In genomic region chr6:112010328-112010727, GRCh38 we compare ENCODE assay signal across 15 cellular contexts. TPM values are rescaled to one million over a fixed set of nuclear protein-coding genes. Genes with fewer than 3 reads are reported as not detected.
DNase-seq lines count a peak whose midpoint lies in the region; ATAC-seq and TF ChIP-seq lines count a peak whose summit lies in the region.
"Had no signal": no experiment of that assay in that cellular context is flagged by ENCODE, and none has a peak within 500 bp of the region (broad histone marks: within the 10 kb centered on the region; RNA-seq: fewer than 3 reads in every experiment).

No MANE protein-coding gene starts in this region.

- no peak overlapping the region for H3K4me3 ChIP-seq in CD8-positive, alpha-beta T cell (ENCODE audit: low read depth, low read length)
- H3K4me3 ChIP-seq in HCT116 (replicated peaks in 1 of 2; ENCODE audit: low read depth in 1 of 2, low read length in 2 of 2) = no peak overlapping the region
- H3K4me3 ChIP-seq: lung had no signal

- no peaks in the 10 kb centered on the region for H3K36me3 ChIP-seq in CD8-positive, alpha-beta T cell (ENCODE audit: insufficient read depth, low read length)
- H3K36me3 ChIP-seq in HCT116 (ENCODE audit: control insufficient read depth in 1 of 2, insufficient read depth in 2 of 2, low read length in 2 of 2) = no peaks in the 10 kb centered on the region

- RAD21 ChIA-PET in HCT116 (lab: Charles Lee; ENCODE audit: low non-redundant PET in 1 of 2, low total read pairs in 2 of 2, uncharacterized antibody in 2 of 2, unreplicated experiment in 2 of 2) = no interaction called here

- no peak for TF ChIP-seq POLR2A in HCT116 (IDR thresholded peaks at IDR 0.05; ENCODE audit: borderline replicate concordance, extremely low read depth, insufficient read depth, insufficient read length)

- H3K9me2 ChIP-seq in HCT116 (ENCODE audit: insufficient read depth) = no peaks in the 10 kb centered on the region

- H3K27ac Mint-ChIP-seq in CD8-positive, alpha-beta T cell = no peak overlapping the region
- no peak overlapping the region for H3K27ac Mint-ChIP-seq in activated T-helper 17 cell treated with anti-CD3 and anti-CD28 coated beads, Interleukin-2, amount 50 U/mL, for 72 hours

- H3K4me3 Mint-ChIP-seq in CD8-positive, alpha-beta T cell = no peak overlapping the region
- no peak overlapping the region for H3K4me3 Mint-ChIP-seq in activated T-helper 17 cell treated with anti-CD3 and anti-CD28 coated beads, Interleukin-2, amount 50 U/mL, for 72 hours
- H3K4me3 Mint-ChIP-seq: activated naive CD4-positive, alpha-beta T cell treated with anti-CD3 and anti-CD28 coated beads, Interleukin-2, amount 50 U/mL, for 24 hours had no signal

- H3K27me3 ChIP-seq in CD8-positive, alpha-beta T cell (ENCODE audit: insufficient read depth, low read length) = no peaks in the 10 kb centered on the region
- H3K27me3 ChIP-seq in HCT116 (ENCODE audit: insufficient read depth, low read length) = no peaks in the 10 kb centered on the region

- no peaks in the 10 kb centered on the region for H3K27me3 Mint-ChIP-seq in CD8-positive, alpha-beta T cell (ENCODE audit: low read depth)
- H3K27me3 Mint-ChIP-seq in activated T-helper 17 cell treated with anti-CD3 and anti-CD28 coated beads, Interleukin-2, amount 50 U/mL, for 72 hours = no peaks in the 10 kb centered on the region
- H3K27me3 Mint-ChIP-seq: activated naive CD4-positive, alpha-beta T cell treated with anti-CD3 and anti-CD28 coated beads, Interleukin-2, amount 50 U/mL, for 24 hours had no signal

- POLR2A ChIA-PET in CD8-positive, alpha-beta T cell (lab: Charles Lee) = interaction anchor here (0.7 to 2.5 kb wide), 7 partner anchors 10 to 300 kb away, joined by 3 to 22 read pairs (median 7); no protein-coding TSS in a partner anchor
- POLR2A ChIA-PET in HCT116 (lab: Charles Lee) = no interaction called here

- BruUV-seq in HCT116 (replicated peaks; lab: Mats Ljungman, UMichigan) = no TSS peak

- no peaks in the 10 kb centered on the region for H4K20me1 ChIP-seq in HCT116 (ENCODE audit: insufficient read depth)

- no peak for TF ChIP-seq CTCF in CD8-positive, alpha-beta T cell (IDR thresholded peaks at IDR 0.05)
- TF ChIP-seq CTCF in HCT116 (IDR thresholded peaks at IDR 0.05 in 2 of 3, conservative IDR thresholded peaks at IDR 0.05 in 1 of 3; ENCODE audit: borderline replicate concordance in 1 of 3, insufficient read depth in 1 of 3, low read depth in 2 of 3, low read length in 2 of 3) = 0 out of 6 replicates have a peak, but pooled peaks of 1 of the 3 experiments have one; percentile 14

- H3K4me2 ChIP-seq in HCT116 (ENCODE audit: low read length) = no peak overlapping the region

- H3K79me2 ChIP-seq in HCT116 (ENCODE audit: insufficient read depth, low read length) = no peaks in the 10 kb centered on the region

- H3K4me1 Mint-ChIP-seq in CD8-positive, alpha-beta T cell (ENCODE audit: low read depth) = peaks cover 9% of the 10 kb centered on the region
- H3K4me1 Mint-ChIP-seq in activated T-helper 17 cell treated with anti-CD3 and anti-CD28 coated beads, Interleukin-2, amount 50 U/mL, for 72 hours = peaks cover 17% of the 10 kb centered on the region

- DNase-seq in CD8-positive, alpha-beta T cell = peak in 1 of 7 experiments; percentile 63
- DNase-seq in HCT116 (ENCODE audit: low read depth, low spot score) = no peak
- peak; percentile 41 to 50 for DNase-seq in lung microvascular endothelial cell (ENCODE audit: low read depth in 2 of 2)
- no peak for DNase-seq in occipital lobe (lab: John Stamatoyannopoulos, UW)
- no peak for DNase-seq in substantia nigra (lab: John Stamatoyannopoulos, UW)
- no peak for DNase-seq in Right ventricle myocardium inferior (ENCODE audit: missing footprints)
- DNase-seq: activated CD4-positive, CD25-positive, alpha-beta regulatory T cell; Karpas-422; NCI-H446; stimulated activated CD4-positive, alpha-beta T cell treated with anti-CD3 and anti-CD28 coated beads, Interleukin-4, amount 100 ng/mL, for 24 hours had no signal

- no peaks in the 10 kb centered on the region for H3K9me3 Mint-ChIP-seq in CD8-positive, alpha-beta T cell
- no peaks in the 10 kb centered on the region for H3K9me3 Mint-ChIP-seq in activated T-helper 17 cell treated with anti-CD3 and anti-CD28 coated beads, Interleukin-2, amount 50 U/mL, for 72 hours
- H3K9me3 Mint-ChIP-seq: activated naive CD4-positive, alpha-beta T cell treated with anti-CD3 and anti-CD28 coated beads, Interleukin-2, amount 50 U/mL, for 24 hours had no signal

- peak; percentile 41 for TF ChIP-seq RAD21 in HCT116 (IDR thresholded peaks at IDR 0.05; ENCODE audit: low read depth)

- intact Hi-C loops in CD8-positive, alpha-beta T cell (cut with DNase I, micrococcal nuclease) = loop anchor here (1.0 to 2.0 kb wide), 2 partner anchors 18 to 33 kb away; no protein-coding TSS in a partner anchor
- intact Hi-C loops in HCT116 (cut with micrococcal nuclease) = no loop called here
- intact Hi-C loops in Right ventricle myocardium inferior (cut with DNase I) = no loop called here

- H3K9ac ChIP-seq in HCT116 (ENCODE audit: low read length) = no peak overlapping the region

- H3K36me3 Mint-ChIP-seq in CD8-positive, alpha-beta T cell = no peaks in the 10 kb centered on the region
- H3K36me3 Mint-ChIP-seq in activated T-helper 17 cell treated with anti-CD3 and anti-CD28 coated beads, Interleukin-2, amount 50 U/mL, for 72 hours (ENCODE audit: low read depth) = no peaks in the 10 kb centered on the region
- H3K36me3 Mint-ChIP-seq: activated naive CD4-positive, alpha-beta T cell treated with anti-CD3 and anti-CD28 coated beads, Interleukin-2, amount 50 U/mL, for 24 hours had no signal

- H2AFZ ChIP-seq in HCT116 (ENCODE audit: low read depth, low read length, poor library complexity, severe bottlenecking) = no peak overlapping the region

- H3K27ac ChIP-seq in CD8-positive, alpha-beta T cell (ENCODE audit: low read depth, low read length) = no peak overlapping the region
- H3K27ac ChIP-seq in HCT116 (ENCODE audit: low read depth, low read length) (no peak overlapping the region), substantia nigra (ENCODE audit: low read depth, low read length, poor library complexity, severe bottlenecking) (no peak overlapping the region)

- CTCF ChIA-PET in CD8-positive, alpha-beta T cell (lab: Charles Lee) = interaction anchor here (0.7 to 6.9 kb wide), 23 partner anchors 10 to 751 kb away, joined by 3 to 233 read pairs (median 5); a partner anchor contains a TSS
- CTCF ChIA-PET in HCT116 (lab: Charles Lee) = interaction anchor here (1.0 to 1.8 kb wide), 3 partner anchors 33 to 301 kb away, joined by 4 to 8 read pairs (median 8); no protein-coding TSS in a partner anchor

- no peaks in the 10 kb centered on the region for H3K9me3 ChIP-seq in CD8-positive, alpha-beta T cell (ENCODE audit: low read length)
- H3K9me3 ChIP-seq in HCT116 (ENCODE audit: control insufficient read depth in 1 of 2, insufficient read depth in 1 of 2, low read depth in 1 of 2, low read length in 2 of 2) = no peaks in the 10 kb centered on the region

- no peaks in the 10 kb centered on the region for H3K4me1 ChIP-seq in CD8-positive, alpha-beta T cell (ENCODE audit: insufficient read depth, low read length)
- no peaks in the 10 kb centered on the region for H3K4me1 ChIP-seq in HCT116 (ENCODE audit: control insufficient read depth in 1 of 2, insufficient read depth in 2 of 2, low read length in 2 of 2)

- peak; percentile 57 for ATAC-seq in CD8-positive, alpha-beta T cell
- ATAC-seq in HCT116 (peak; percentile 47; the same call in 1 of the 2 replicates), Right ventricle myocardium inferior (no peak), GM21825 (IDR thresholded peaks at IDR 0.05; ENCODE audit: unreplicated experiment) (no peak)
- ATAC-seq in activated T-helper 17 cell treated with anti-CD3 and anti-CD28 coated beads, Interleukin-2, amount 50 U/mL, for 72 hours (replicated peaks) = peak; percentile 67

TF ChIP-seq in HCT116, 20 proteins besides CTCF, POLR2A, EP300 and RAD21 (continues in another document):
- TF ChIP-seq POLR2AphosphoS5 (IDR thresholded peaks at IDR 0.05; ENCODE audit: low read depth, low read length) (no peak), EGR1 (IDR thresholded peaks at IDR 0.05; ENCODE audit: low read depth) (no peak), REST (IDR thresholded peaks at IDR 0.05; ENCODE audit: low read depth) (no peak), MAX (IDR thresholded peaks at IDR 0.05) (no peak), CBX3 (IDR thresholded peaks at IDR 0.05; ENCODE audit: low read depth) (no peak), CEBPB (IDR thresholded peaks at IDR 0.05; ENCODE audit: low read depth) (no peak), ZNF274 (IDR thresholded peaks at IDR 0.05; ENCODE audit: low read depth, low read length) (no peak)

RNA-seq across cellular contexts. Expression of gene CCN6, which starts 43.6 kb away (rescaled TPM):
- total RNA-seq in CD8-positive, alpha-beta T cell = not detected
- total RNA-seq in HCT116 (2021; ENCODE audit: unreplicated experiment) (not detected), lung microvascular endothelial cell (not detected in 2 replicates), occipital lobe (not detected), Right ventricle myocardium inferior (not detected)
- polyA plus RNA-seq in HCT116 (2012) = 0.10 TPM in 1 of 2 replicates, not detected in the other
- under 1 TPM in 1 of 2 donors, not detected in 1; 0.66 TPM for total RNA-seq in activated T-helper 17 cell treated with anti-CD3 and anti-CD28 coated beads, Interleukin-2, amount 50 U/mL, for 72 hours
- total RNA-seq: lung, posterior vena cava had no signal
- polyA plus RNA-seq: lung had no signal

Comparison
In these comparisons a context has a peak if more than half of its experiments do, and no peak if none do; other contexts are left out.
1. ATAC-seq: peak in CD8-positive, alpha-beta T cell (single experiment), HCT116 (single experiment) and activated T-helper 17 cell treated with anti-CD3 and anti-CD28 coated beads, Interleukin-2, amount 50 U/mL, for 72 hours (single experiment); none in Right ventricle myocardium inferior (single experiment) and GM21825 (single experiment).
2. DNase-seq: peak in lung microvascular endothelial cell (2 of 2); none in HCT116 (single experiment), occipital lobe (single experiment), substantia nigra (0 of 49) and Right ventricle myocardium inferior (single experiment).
3. intact Hi-C loops: an anchor here in CD8-positive, alpha-beta T cell (1.0 to 2.0 kb wide); none called in HCT116 and Right ventricle myocardium inferior.